10 cellular contexts compared by ENCODE assay signal in genomic region chr4:73705056-73705432, GRCh38. TPM values are rescaled to one million over a fixed set of nuclear protein-coding genes. Genes with fewer than 3 reads are reported as not detected.
DNase-seq lines count a peak whose midpoint lies in the region; ATAC-seq and TF ChIP-seq lines count a peak whose summit lies in the region.
"Had no signal": no experiment of that assay in that cellular context is flagged by ENCODE, and none has a peak within 500 bp of the region (broad histone marks: within the 10 kb centered on the region; RNA-seq: fewer than 3 reads in every experiment).

No MANE protein-coding gene starts in this region.

- 43 to 73% (median 59%) methylated on average over 1 of the region's 1 CpG for WGBS in stomach, 5 donors

- H3K27ac ChIP-seq in stomach = peak overlapping the region in 4 of 5 donors; percentile 64 to 84 (median 74)

- H3K4me3 ChIP-seq in astrocyte of the spinal cord (ENCODE audit: low read depth, low read length) (no peak overlapping the region), stomach (no peak overlapping the region)

- H3K4me1 ChIP-seq in stomach = peaks cover 9 to 37% (median 15%) of the 10 kb centered on the region in 4 donors

- H3K9me3 ChIP-seq in stomach = no peaks in the 10 kb centered on the region

- no peaks in the 10 kb centered on the region for H3K27me3 ChIP-seq in stomach

- no peaks in the 10 kb centered on the region for H3K36me3 ChIP-seq in stomach

- TF ChIP-seq CTCF in astrocyte of the spinal cord (IDR thresholded peaks at IDR 0.05; ENCODE audit: low read depth, low read length) = no peak
- TF ChIP-seq CTCF in stomach (IDR thresholded peaks at IDR 0.05) = no peak

- intact Hi-C loops in left ventricle myocardium superior (cut with micrococcal nuclease) = no loop called here
- intact Hi-C loops in stomach (cut with DNase I; ENCODE audit: low total_unique reads) = no loop called here

- DNase-seq in HCEC 1CT (peak; percentile 62), astrocyte of the spinal cord (ENCODE audit: low read depth, low spot score) (peak; percentile 72), left ventricle myocardium superior (no peak), stomach (no peak), retina (no peak), SIG-M5 treated with dmso at 0.1 percent for 504 hours (lab: John Stamatoyannopoulos, UW; ENCODE audit: unreplicated experiment) (no peak), epidermal melanocyte (ENCODE audit: insufficient read length, low spot score) (no peak)
- DNase-seq in activated CD4-positive, CD25-positive, alpha-beta regulatory T cell treated with anti-CD3 and anti-CD28 coated beads, Interleukin-2, amount 50 U/mL, for 72 hours = no peak
- DNase-seq: activated T-cell treated with anti-CD3 and anti-CD28 coated beads, Interleukin-2, amount 50 U/mL, for 48 hours; natural killer cell had no signal

- peak; percentile 29 for ATAC-seq in left ventricle myocardium superior

- in situ Hi-C loops in astrocyte of the spinal cord (cut with HindIII; ENCODE audit: low sequenced_read_pairs) = no loop called here

- no peak for TF ChIP-seq POLR2A in stomach (IDR thresholded peaks at IDR 0.05)

- TF ChIP-seq EP300 in stomach (IDR thresholded peaks at IDR 0.05) = no peak

RNA-seq across cellular contexts. Expression of gene CXCL8, which starts 35.3 kb away (rescaled TPM):
- total RNA-seq in left ventricle myocardium superior (1.2 TPM), stomach (1 to 10 TPM in 3 of 5 donors, not detected in 2; 3.6 to 6.4 (median 5.9) TPM)
- polyA plus RNA-seq in stomach = 100 to 1,000 TPM in 1 of 3 donors, 1 to 10 TPM in 2; 6.9 to 163 (median 9.9) TPM

Comparison
In these comparisons a context has a peak if more than half of its experiments do, and no peak if none do; other contexts are left out.
1. DNase-seq: peak in HCEC 1CT (single experiment) and astrocyte of the spinal cord (single experiment); none in left ventricle myocardium superior (single experiment), stomach (single experiment), retina (single experiment), SIG-M5 treated with dmso at 0.1 percent for 504 hours (single experiment), epidermal melanocyte (single experiment) and activated CD4-positive, CD25-positive, alpha-beta regulatory T cell treated with anti-CD3 and anti-CD28 coated beads, Interleukin-2, amount 50 U/mL, for 72 hours (single experiment).